ENCODE assay signal across 9 cellular contexts in genomic region chr2:237686659-237687136, GRCh38. TPM values are rescaled to one million over a fixed set of nuclear protein-coding genes. Genes with fewer than 3 reads are reported as not detected.
A peak's percentile ranks its signal among the peaks of the same experiment; 100 is the strongest.
DNase-seq lines count a peak whose midpoint lies in the region; ATAC-seq and TF ChIP-seq lines count a peak whose summit lies in the region.
"Had no signal": no experiment of that assay in that cellular context is flagged by ENCODE, and none has a peak within 500 bp of the region (broad histone marks: within the 10 kb centered on the region; RNA-seq: fewer than 3 reads in every experiment).

No MANE protein-coding gene starts in this region.

- peaks cover 5% of the 10 kb centered on the region; the same call in 1 of the 2 replicates for H3K79me2 ChIP-seq in PC-3 (ENCODE audit: low read length)

- H3K27me3 ChIP-seq in PC-3 (ENCODE audit: low read length) (no peaks in the 10 kb centered on the region), dorsolateral prefrontal cortex (no peaks in the 10 kb centered on the region)

- H3K4me3 ChIP-seq in PC-3 (ENCODE audit: low read length): no peak overlapping the region
- no peak overlapping the region for H3K4me3 ChIP-seq in epithelial cell of proximal tubule (ENCODE audit: low read depth, low read length)
- no peak overlapping the region for H3K4me3 ChIP-seq in skin epidermis
- no peak overlapping the region for H3K4me3 ChIP-seq in dorsolateral prefrontal cortex
- H3K4me3 ChIP-seq: SK-N-MC had no signal

- ATAC-seq in PC-3 (no peak), HG03457 (IDR thresholded peaks at IDR 0.05; ENCODE audit: unreplicated experiment) (no peak), HG03045 (IDR thresholded peaks at IDR 0.05; ENCODE audit: unreplicated experiment) (no peak)

- H3K9ac ChIP-seq in PC-3 (ENCODE audit: low read length): no peak overlapping the region

- H2AFZ ChIP-seq in PC-3 (ENCODE audit: low read length): no peak overlapping the region

- BruUV-seq in PC-3 (replicated peaks; lab: Mats Ljungman, UMichigan): no TSS peak

- no peaks in the 10 kb centered on the region for H3F3A ChIP-seq in PC-3 (ENCODE audit: low read length, unreplicated experiment)

- peak; percentile 49 for TF ChIP-seq CTCF in PC-3 (conservative IDR thresholded peaks at IDR 0.05; ENCODE audit: low read depth, low read length)
- peak; percentile 40 for TF ChIP-seq CTCF in epithelial cell of proximal tubule (conservative IDR thresholded peaks at IDR 0.05; ENCODE audit: low read depth, low read length)
- no peak for TF ChIP-seq CTCF in dorsolateral prefrontal cortex (IDR thresholded peaks at IDR 0.05 in 54 of 56, conservative IDR thresholded peaks at IDR 0.05 in 2 of 56; ENCODE audit: low read depth in 1 of 56, partially characterized antibody in 56 of 56)

- CTCF ChIA-PET in PC-3 (lab: Charles Lee): interaction anchor here (2.0 kb wide), 1 partner anchor 58 kb away, joined by 9 read pairs; no protein-coding TSS in a partner anchor

- H3K27ac ChIP-seq in PC-3 (ENCODE audit: low read length) (no peak overlapping the region), skin epidermis (peak overlapping the region in 17 of 21 experiments; percentile 5 to 97 (median 75)), dorsolateral prefrontal cortex (peak overlapping the region in 7 of 59 donors; percentile 11 to 92 (median 28))
- H3K27ac ChIP-seq: SK-N-MC had no signal

- DNase-seq in NCI-H82 (lab: John Stamatoyannopoulos, UW) (peak; percentile 43), NCI-H82 treated with DMSO at 0.1 percent for 48 hours (lab: John Stamatoyannopoulos, UW; ENCODE audit: unreplicated experiment) (no peak), PC-3 (no peak), epithelial cell of proximal tubule (ENCODE audit: low read depth) (no peak), dorsolateral prefrontal cortex (no peak)

- H3K36me3 ChIP-seq in PC-3 (ENCODE audit: low read depth, low read length): no peaks in the 10 kb centered on the region

- H4K20me1 ChIP-seq in PC-3 (ENCODE audit: low read length): no peaks in the 10 kb centered on the region

- POLR2A ChIA-PET in PC-3 (lab: Charles Lee; ENCODE audit: unreplicated experiment): interaction anchor here (0.7 kb wide), 1 partner anchor 161 kb away, joined by 31 read pairs; no protein-coding TSS in a partner anchor

- no peak overlapping the region for H3K4me2 ChIP-seq in PC-3 (ENCODE audit: low read length)

- H3K9me2 ChIP-seq in PC-3 (replicated peaks; ENCODE audit: low read length): no peaks in the 10 kb centered on the region

- H3K4me1 ChIP-seq in PC-3 (ENCODE audit: insufficient read depth, low read length): peaks cover 42% of the 10 kb centered on the region

- no peaks in the 10 kb centered on the region for H3K9me3 ChIP-seq in PC-3 (ENCODE audit: low read length)

- intact Hi-C loops in PC-3 (cut with micrococcal nuclease) (loop anchor here (1.0 kb wide), 1 partner anchor 13 kb away; no protein-coding TSS in a partner anchor), dorsolateral prefrontal cortex (cut with DNase I) (no loop called here)

RNA-seq across cellular contexts. Expression of gene LRRFIP1, which starts 59.3 kb away (rescaled TPM):
- 87.8 and 106 TPM in 2 replicates for total RNA-seq in PC-3 (2014; rRNA removed)
- total RNA-seq in epithelial cell of proximal tubule: 69.0 and 81.9 TPM in 2 replicates
- 100 to 1,000 TPM in 13 of 120 experiments, 10 to 100 TPM in 107; 39.2 to 124 (median 80.4) TPM for total RNA-seq in dorsolateral prefrontal cortex

Comparison
In these comparisons a context has a peak if more than half of its experiments do, and no peak if none do; other contexts are left out.
1. CTCF ChIP-seq: peak in PC-3 (single experiment) and epithelial cell of proximal tubule (single experiment); none in dorsolateral prefrontal cortex (0 of 56).